ENCODE assay signal across 33 cellular contexts in the genomic region with DNA sequence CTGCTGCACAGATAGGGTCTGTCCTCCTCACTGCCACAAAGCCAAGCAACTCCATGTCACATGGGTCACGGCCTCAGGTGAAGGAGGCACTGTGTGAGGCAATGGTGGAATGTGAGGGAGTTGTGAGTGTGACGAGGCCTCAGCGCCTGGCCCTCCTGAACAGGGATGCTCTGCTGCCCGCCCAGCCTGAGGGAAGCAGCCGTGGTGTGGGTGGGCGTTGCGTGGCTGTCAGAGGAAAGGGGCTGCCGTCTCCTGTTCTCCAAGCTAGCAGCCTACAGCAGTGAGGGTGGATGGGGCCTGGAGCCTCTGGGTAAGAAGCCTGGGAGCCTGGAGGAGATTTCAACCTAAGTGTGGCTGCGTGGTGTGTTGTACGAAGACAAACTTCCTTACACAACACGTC.
"Had no signal": no experiment of that assay in that cellular context is flagged by ENCODE, and none has a peak within 500 bp of the region (broad histone marks: within the 10 kb centered on the region; RNA-seq: fewer than 3 reads in every experiment).

No MANE protein-coding gene starts in this region.

- H2AFZ ChIP-seq: PC-9 had no signal

- H3K27ac ChIP-seq: adrenal gland, KMS-11, PC-9, RWPE1, VCaP had no signal

- H3K9ac ChIP-seq: KMS-11 had no signal

- H3K4me2 ChIP-seq: KMS-11, PC-9 had no signal

- FAIRE-seq: RCC 7860 had no signal

- H3K4me1 ChIP-seq: adrenal gland had no signal

- H3K27me3 ChIP-seq: adrenal gland had no signal

- DNase-seq: activated B cell treated with CpG ODN at 0.5 μM for 24 hours; activated CD4-positive, alpha-beta memory T cell treated with anti-CD3 and anti-CD28 coated beads for 36 hours; activated CD4-positive, alpha-beta T cell treated with anti-CD3 and anti-CD28 coated beads for 4 hours; activated CD4-positive, alpha-beta T cell treated with anti-CD3 and anti-CD28 coated beads, Interleukin-2, amount 50 U/mL, for 1 hour; activated CD4-positive, CD25-positive, alpha-beta regulatory T cell treated with anti-CD3 and anti-CD28 coated beads, Interleukin-2, amount 50 U/mL, for 72 hours; activated CD8-positive, alpha-beta memory T cell treated with anti-CD3 and anti-CD28 coated beads, Interleukin-2, amount 50 U/mL, for 4 hours; activated gamma-delta T cell treated with Interleukin-2 at 50 U/mL for 16 hours; activated naive CD4-positive, alpha-beta T cell treated with anti-CD3 and anti-CD28 coated beads for 36 hours; activated T-cell treated with anti-CD3 and anti-CD28 coated beads for 4 hours; activated T-cell treated with anti-CD3 and anti-CD28 coated beads, Interleukin-2, amount 50 U/mL, for 4 hours; adrenal gland; MM.1S; NCI-H1092 treated with DMSO at 0.1 percent for 48 hours; NCI-H1417; NCI-H146; NCI-H187; NCI-H2029 treated with DMSO at 0.1 percent for 48 hours; NCI-H2107; NCI-H2171; NCI-H510A; NCI-H526; NCI-H748 treated with DMSO at 0.1 percent for 48 hours; Right ventricle myocardium superior; SW 1271; T-helper 1 cell; T-helper 2 cell; T-helper 9 cell had no signal

- ATAC-seq: activated naive CD4-positive, alpha-beta T cell treated with anti-CD3 and anti-CD28 coated beads, Interleukin-2, amount 50 U/mL, for 72 hours; activated T-cell treated with anti-CD3 and anti-CD28 coated beads, Interleukin-2, amount 50 U/mL, for 4 hours had no signal

- H3K9me3 ChIP-seq: adrenal gland had no signal

- H3K4me3 ChIP-seq: adrenal gland, PC-9 had no signal
